In genomic region chr3:143060906-143061305, GRCh38 we compare ENCODE assay signal across 10 cellular contexts. TPM values are rescaled to one million over a fixed set of nuclear protein-coding genes. Genes with fewer than 3 reads are reported as not detected.
DNase-seq lines count a peak whose midpoint lies in the region; ATAC-seq lines count a peak whose summit lies in the region.
"Had no signal": no experiment of that assay in that cellular context is flagged by ENCODE, and none has a peak within 500 bp of the region (broad histone marks: within the 10 kb centered on the region; RNA-seq: fewer than 3 reads in every experiment).

No MANE protein-coding gene starts in this region.

- H3K4me1 Mint-ChIP-seq in CD4-positive, CD25-positive, alpha-beta regulatory T cell = peaks cover 17 to 31% (median 29%) of the 10 kb centered on the region in 4 donors
- peaks cover 4 to 16% (median 13%) of the 10 kb centered on the region in 3 donors for H3K4me1 Mint-ChIP-seq in T-cell

- no peaks in the 10 kb centered on the region for H3K27me3 Mint-ChIP-seq in CD4-positive, CD25-positive, alpha-beta regulatory T cell
- H3K27me3 Mint-ChIP-seq in T-cell = no peaks in the 10 kb centered on the region

- ATAC-seq in CD4-positive, CD25-positive, alpha-beta regulatory T cell (ENCODE audit: low read depth in 2 of 2) = peak; percentile 64 to 70
- ATAC-seq in GM19372 (IDR thresholded peaks at IDR 0.05; ENCODE audit: low read depth, unreplicated experiment) = peak; percentile 96
- peak; percentile 99 for ATAC-seq in HG03039 (IDR thresholded peaks at IDR 0.05; ENCODE audit: unreplicated experiment)
- ATAC-seq in T-cell (replicated peaks in 1 of 4) = no peak

- H3K27ac Mint-ChIP-seq in CD4-positive, CD25-positive, alpha-beta regulatory T cell = peak overlapping the region in 1 of 3 donors; percentile 26
- H3K27ac Mint-ChIP-seq in T-cell = peak overlapping the region; percentile 48 to 57

- peaks cover 14% of the 10 kb centered on the region for H3K36me3 Mint-ChIP-seq in CD4-positive, CD25-positive, alpha-beta regulatory T cell
- peaks cover 30% of the 10 kb centered on the region for H3K36me3 Mint-ChIP-seq in T-cell

- peak overlapping the region; percentile 10 for H3K27ac ChIP-seq in CD4-positive, CD25-positive, alpha-beta regulatory T cell (ENCODE audit: insufficient read depth, low read length, poor library complexity, severe bottlenecking)
- H3K27ac ChIP-seq: thoracic aorta had no signal

- H3K4me3 Mint-ChIP-seq in CD4-positive, CD25-positive, alpha-beta regulatory T cell = peak overlapping the region in 1 of 4 donors; percentile 20
- H3K4me3 Mint-ChIP-seq in T-cell = no peak overlapping the region

- no peaks in the 10 kb centered on the region for H3K9me3 Mint-ChIP-seq in CD4-positive, CD25-positive, alpha-beta regulatory T cell
- no peaks in the 10 kb centered on the region for H3K9me3 Mint-ChIP-seq in T-cell

- no peaks in the 10 kb centered on the region for H3K27me3 ChIP-seq in CD4-positive, CD25-positive, alpha-beta regulatory T cell (ENCODE audit: control insufficient read depth, insufficient read depth, low read length)

- POLR2A ChIA-PET in T-cell (lab: Charles Lee) = interaction anchor here in 1 of 2 donors (0.6 kb wide), 1 partner anchor 16 kb away, joined by 4 read pairs; no protein-coding TSS in a partner anchor

- H3K9me3 ChIP-seq in CD4-positive, CD25-positive, alpha-beta regulatory T cell (ENCODE audit: control insufficient read depth in 2 of 2, low read length in 2 of 2) = no peaks in the 10 kb centered on the region
- H3K9me3 ChIP-seq: thoracic aorta had no signal

- H3K4me3 ChIP-seq in CD4-positive, CD25-positive, alpha-beta regulatory T cell (ENCODE audit: low read depth, low read length) = peak overlapping the region; percentile 27
- H3K4me3 ChIP-seq: thoracic aorta had no signal

- H3K4me1 ChIP-seq in CD4-positive, CD25-positive, alpha-beta regulatory T cell (ENCODE audit: control insufficient read depth, insufficient read depth, low read length, poor library complexity, severe bottlenecking) = peaks cover 3% of the 10 kb centered on the region

- peaks cover 18% of the 10 kb centered on the region for H3K36me3 ChIP-seq in CD4-positive, CD25-positive, alpha-beta regulatory T cell (ENCODE audit: control insufficient read depth, insufficient read depth, low read length)
- H3K36me3 ChIP-seq: thoracic aorta had no signal

- CTCF ChIA-PET in T-cell (lab: Charles Lee) = no interaction called here

- DNase-seq in CD4-positive, CD25-positive, alpha-beta regulatory T cell = peak in 1 of 3 donors; percentile 76
- no peak for DNase-seq in T-cell
- DNase-seq in NCI-H146 (lab: John Stamatoyannopoulos, UW) = no peak
- DNase-seq in GM19240 (ENCODE audit: insufficient read length, low spot score) = no peak
- DNase-seq in Kasumi-1 (lab: John Stamatoyannopoulos, UW) = no peak
- DNase-seq in activated effector memory CD4-positive, alpha-beta T cell treated with anti-CD3 and anti-CD28 coated beads, Interleukin-2, amount 50 U/mL, for 16 hours = no peak
- DNase-seq: aorta had no signal

RNA-seq across cellular contexts. Expression of gene CHST2, which starts 58.7 kb away (rescaled TPM):
- total RNA-seq in CD4-positive, CD25-positive, alpha-beta regulatory T cell = 4.9 TPM
- 1 to 10 TPM; 4.3 to 6.0 (median 5.2) TPM for polyA plus RNA-seq in CD4-positive, CD25-positive, alpha-beta regulatory T cell
- total RNA-seq in T-cell = 1 to 10 TPM; 1.7 to 5.6 (median 4.4) TPM

RNA-seq across cellular contexts. Expression of gene U2SURP, which starts 59.5 kb away (rescaled TPM):
- total RNA-seq in CD4-positive, CD25-positive, alpha-beta regulatory T cell = 175 TPM
- polyA plus RNA-seq in CD4-positive, CD25-positive, alpha-beta regulatory T cell = 100 to 1,000 TPM in 3 of 4 donors, 10 to 100 TPM in 1; 94.2 to 119 (median 115) TPM
- total RNA-seq in T-cell = 100 to 1,000 TPM; 113 to 164 (median 122) TPM

Comparison
In these comparisons a context has a peak if more than half of its experiments do, and no peak if none do; other contexts are left out.
1. ATAC-seq: peak in CD4-positive, CD25-positive, alpha-beta regulatory T cell (2 of 2), GM19372 (single experiment) and HG03039 (single experiment); none in T-cell (0 of 4).